29 cellular contexts compared by ENCODE assay signal in genomic region chr6:143490775-143491174, GRCh38.
"Had no signal": no experiment of that assay in that cellular context is flagged by ENCODE, and none has a peak within 500 bp of the region (broad histone marks: within the 10 kb centered on the region; RNA-seq: fewer than 3 reads in every experiment).

No MANE protein-coding gene starts in this region.

- H3K27me3 ChIP-seq: adrenal gland, gastrocnemius medialis, neutrophil, pancreas, stomach, suprapubic skin, tibial artery had no signal

- H3K27ac ChIP-seq: adrenal gland, gastrocnemius medialis, lower lobe of right lung, neutrophil, pancreas, prostate gland, stomach, suprapubic skin, tibial artery had no signal

- DNase-seq: activated CD4-positive, alpha-beta T cell treated with anti-CD3 and anti-CD28 coated beads for 36 hours; activated CD4-positive, CD25-positive, alpha-beta regulatory T cell; activated CD8-positive, alpha-beta T cell treated with anti-CD3 and anti-CD28 coated beads, Interleukin-2, amount 10 ng/mL, durations not matched to agents 7 days and 5 days; activated naive CD4-positive, alpha-beta T cell; activated naive CD8-positive, alpha-beta T cell treated with anti-CD3 and anti-CD28 coated beads for 36 hours; activated T-cell treated with anti-CD3 and anti-CD28 coated beads for 4 hours; activated T-cell treated with anti-CD3 and anti-CD28 coated beads, Interleukin-2, amount 50 U/mL, for 72 hours; adrenal gland; aorta; caudate nucleus; cortex of kidney; effector memory CD8-positive, alpha-beta T cell; erythroblast; gastrocnemius medialis; glutamatergic neuron; hippocampal formation; kidney; lower lobe of right lung; mesenchymal stem cell; pancreas; retina; stimulated activated CD4-positive, alpha-beta T cell treated with anti-CD3 and anti-CD28 coated beads, Interleukin-15, amount 100 ng/mL, for 24 hours; stimulated activated CD4-positive, alpha-beta T cell treated with anti-CD3 and anti-CD28 coated beads, Interleukin-2, amount 100 ng/mL, for 24 hours; stimulated activated naive B cell treated with anti-CD40 and anti-IgM and Interleukin-4, amounts not matched to agents 10 μg/mL and 1 μg/mL and 100 μg/mL, for 72 hours; stomach; tibial artery had no signal

- H3K36me3 ChIP-seq: gastrocnemius medialis, pancreas, prostate gland had no signal

- FAIRE-seq: kidney, pancreas had no signal

- ATAC-seq: activated CD4-positive, alpha-beta T cell treated with anti-CD3 and anti-CD28 coated beads for 36 hours; activated CD8-positive, alpha-beta T cell treated with anti-CD3 and anti-CD28 coated beads, Interleukin-2, amount 10 ng/mL, durations not matched to agents 7 days and 5 days; activated T-cell treated with anti-CD3 and anti-CD28 coated beads, Interleukin-2, amount 50 U/mL, for 72 hours; effector memory CD8-positive, alpha-beta T cell; gastrocnemius medialis; lower lobe of right lung; pancreas; stimulated activated naive B cell treated with anti-CD40 and anti-IgM and Interleukin-4, amounts not matched to agents 10 μg/mL and 1 μg/mL and 100 μg/mL, for 72 hours had no signal

- H3K4me3 ChIP-seq: adrenal gland, gastrocnemius medialis, lower lobe of right lung, pancreas, prostate gland, stomach, suprapubic skin, tibial artery had no signal

- H3K4me1 ChIP-seq: adrenal gland, gastrocnemius medialis, lower lobe of right lung, pancreas, prostate gland, stomach, suprapubic skin, tibial artery had no signal

- H3K9me3 ChIP-seq: adrenal gland, gastrocnemius medialis, lower lobe of right lung, neutrophil, pancreas, prostate gland, stomach, suprapubic skin, tibial artery had no signal
